In genomic region chr15:85494035-85494793, GRCh38 we compare ENCODE assay signal across 9 cellular contexts.
DNase-seq lines count a peak whose midpoint lies in the region; ATAC-seq and TF ChIP-seq lines count a peak whose summit lies in the region.
"Had no signal": no experiment of that assay in that cellular context is flagged by ENCODE, and none has a peak within 500 bp of the region (broad histone marks: within the 10 kb centered on the region; RNA-seq: fewer than 3 reads in every experiment).

No MANE protein-coding gene starts in this region.

- H2BK120ac ChIP-seq in IMR-90 (ENCODE audit: low read depth, low read length), result peak overlapping the region; percentile 20; the same call in 1 of the 2 replicates

- peaks cover 15% of the 10 kb centered on the region for H3K9me1 ChIP-seq in IMR-90 (ENCODE audit: insufficient read depth, low read length)

- peak; percentile 21 for DNase-seq in BE2C
- DNase-seq in IMR-90, result peak; percentile 95
- DNase-seq in dedifferentiated amniotic fluid mesenchymal stem cell (ENCODE audit: extremely low spot score), result peak; percentile 42
- DNase-seq in mucosa of descending colon, result peak in 1 of 3 donors; percentile 38
- no peak for DNase-seq in activated CD4-positive, alpha-beta T cell treated with anti-CD3 and anti-CD28 coated beads, Interleukin-2, amount 10 ng/mL, durations not matched to agents 7 days and 5 days
- DNase-seq in C1 segment of cervical spinal cord (lab: John Stamatoyannopoulos, UW), result no peak
- DNase-seq in epidermal melanocyte (ENCODE audit: insufficient read length, low spot score), result no peak

- no peak overlapping the region for H2AFZ ChIP-seq in IMR-90 (replicated peaks; ENCODE audit: low read length, poor library complexity)

- TF ChIP-seq CTCF in BE2C (IDR thresholded peaks at IDR 0.05; ENCODE audit: low read depth, low read length) (no peak), IMR-90 (conservative IDR thresholded peaks at IDR 0.05; ENCODE audit: low read depth, low read length) (no peak), mucosa of descending colon (IDR thresholded peaks at IDR 0.05) (no peak)

- no peaks in the 10 kb centered on the region for H3K27me3 Mint-ChIP-seq in activated CD4-positive, alpha-beta T cell treated with anti-CD3 and anti-CD28 coated beads, Interleukin-2, amount 10 ng/mL, durations not matched to agents 7 days and 5 days

- no peak overlapping the region for H3K4me3 Mint-ChIP-seq in activated CD4-positive, alpha-beta T cell treated with anti-CD3 and anti-CD28 coated beads, Interleukin-2, amount 10 ng/mL, durations not matched to agents 7 days and 5 days
- H3K4me3 Mint-ChIP-seq: T-helper 1 cell treated with Interleukin-12 subunit alpha and Interleukin-12 subunit beta and Interleukin-4 antibody, amounts not matched to agents 30 μg/mL and 1 μg/mL, for 36 hours had no signal

- H2AK9ac ChIP-seq in IMR-90 (replicated peaks; ENCODE audit: low read depth, low read length, poor library complexity), result no peak overlapping the region

- TF ChIP-seq RAD21 in IMR-90 (IDR thresholded peaks at IDR 0.05; ENCODE audit: low read length), result no peak; the same call in 1 of the 2 replicates

- H3K18ac ChIP-seq in IMR-90 (ENCODE audit: low read depth, low read length), result no peak overlapping the region

- peak overlapping the region; percentile 1; the same call in 1 of the 2 replicates for H3K14ac ChIP-seq in IMR-90 (replicated peaks; ENCODE audit: low read depth, low read length)

- H3K27me3 ChIP-seq in BE2C (no peaks in the 10 kb centered on the region), IMR-90 (ENCODE audit: control insufficient read depth, insufficient read depth, low read length) (no peaks in the 10 kb centered on the region)

- peaks cover 15% of the 10 kb centered on the region for H4K20me1 ChIP-seq in IMR-90 (ENCODE audit: insufficient read depth, low read length)

- H3K4me3 ChIP-seq in BE2C (ENCODE audit: low read depth, low read length) (0 out of 2 replicates have a peak overlapping the region, but pooled peaks have one; percentile 4), IMR-90 (ENCODE audit: insufficient read depth, low read depth, low read length) (no peak overlapping the region), mucosa of descending colon (no peak overlapping the region)

- CTCF ChIA-PET in IMR-90 (lab: Yijun Ruan, JAX), result interaction anchor here (0.6 to 1.9 kb wide), 2 partner anchors 10 to 193 kb away, joined by 3 to 10 read pairs; no protein-coding TSS in a partner anchor
- CTCF ChIA-PET in activated CD4-positive, alpha-beta T cell treated with anti-CD3 and anti-CD28 coated beads, Interleukin-2, amount 10 ng/mL, durations not matched to agents 7 days and 5 days (lab: Charles Lee), result no interaction called here

- POLR2A ChIA-PET in IMR-90 (lab: Charles Lee; ENCODE audit: unreplicated experiment), result no interaction called here
- POLR2A ChIA-PET in activated CD4-positive, alpha-beta T cell treated with anti-CD3 and anti-CD28 coated beads, Interleukin-2, amount 10 ng/mL, durations not matched to agents 7 days and 5 days (lab: Charles Lee), result no interaction called here

- H3K23ac ChIP-seq in IMR-90 (ENCODE audit: low read depth, low read length), result no peak overlapping the region

- H2AK5ac ChIP-seq in IMR-90 (ENCODE audit: low read depth, low read length), result peak overlapping the region; percentile 11; the same call in 1 of the 2 replicates

- peak overlapping the region in 1 of 2 experiments; percentile 62; a peak in 1 of 4 replicates for H4K8ac ChIP-seq in IMR-90 (ENCODE audit: low read depth in 2 of 2, low read length in 2 of 2)

- no peak for TF ChIP-seq POLR2A in IMR-90 (IDR thresholded peaks at IDR 0.05; ENCODE audit: low read depth, low read length)

- no peak overlapping the region; the same call in 1 of the 2 replicates for H4K91ac ChIP-seq in IMR-90 (ENCODE audit: insufficient read depth, low read depth, low read length)

- peak overlapping the region; percentile 57; the same call in 1 of the 2 replicates for H2BK20ac ChIP-seq in IMR-90 (ENCODE audit: low read depth, low read length)

- H3K27ac ChIP-seq in IMR-90 (ENCODE audit: insufficient read depth, low read length), result no peak overlapping the region; the same call in 1 of the 2 replicates

- peaks cover 27% of the 10 kb centered on the region for H3K4me1 Mint-ChIP-seq in activated CD4-positive, alpha-beta T cell treated with anti-CD3 and anti-CD28 coated beads, Interleukin-2, amount 10 ng/mL, durations not matched to agents 7 days and 5 days

- in situ Hi-C loops in IMR-90 (cut with MboI; ENCODE audit: low sequenced_read_pairs), result no loop called here

- H3K79me1 ChIP-seq in IMR-90 (ENCODE audit: low read depth in 1 of 2, low read length in 2 of 2), result peaks cover 39 to 84% of the 10 kb centered on the region in 2 experiments

- no peak overlapping the region for H4K5ac ChIP-seq in IMR-90 (ENCODE audit: low read depth, low read length)

- ATAC-seq in IMR-90 (ENCODE audit: low read depth), result peak; percentile 96
- ATAC-seq in mucosa of descending colon, result peak; percentile 93
- ATAC-seq in HG02588 (IDR thresholded peaks at IDR 0.05; ENCODE audit: unreplicated experiment), result no peak

- WGBS in IMR-90 (ENCODE audit: extremely low coverage in 2 of 2, insufficient read length in 1 of 2), 2 experiments, result 61% methylated on average over 2 of the region's 5 CpGs; no CpG with 5 or more reads in 1 of the 2 experiments

- 0 out of 3 replicates have a peak overlapping the region, but pooled peaks have one; percentile 37 for H2BK15ac ChIP-seq in IMR-90 (ENCODE audit: low read depth, low read length)

- H3K9me3 Mint-ChIP-seq in activated CD4-positive, alpha-beta T cell treated with anti-CD3 and anti-CD28 coated beads, Interleukin-2, amount 10 ng/mL, durations not matched to agents 7 days and 5 days, result no peaks in the 10 kb centered on the region
- H3K9me3 Mint-ChIP-seq: T-helper 1 cell treated with Interleukin-12 subunit alpha and Interleukin-12 subunit beta and Interleukin-4 antibody, amounts not matched to agents 30 μg/mL and 1 μg/mL, for 36 hours had no signal

- no peak overlapping the region for H3K9ac ChIP-seq in IMR-90 (ENCODE audit: low read depth, low read length)

- H3K27ac Mint-ChIP-seq in activated CD4-positive, alpha-beta T cell treated with anti-CD3 and anti-CD28 coated beads, Interleukin-2, amount 10 ng/mL, durations not matched to agents 7 days and 5 days, result no peak overlapping the region
- H3K27ac Mint-ChIP-seq: T-helper 1 cell treated with Interleukin-12 subunit alpha and Interleukin-12 subunit beta and Interleukin-4 antibody, amounts not matched to agents 30 μg/mL and 1 μg/mL, for 36 hours had no signal

- peak overlapping the region; percentile 79 for H2BK5ac ChIP-seq in IMR-90 (ENCODE audit: low read depth, low read length, poor library complexity, severe bottlenecking)

- dilution Hi-C loops in IMR-90 (cut with HindIII; ENCODE audit: low sequenced_read_pairs, unreplicated experiment), result no loop called here

- intact Hi-C loops in IMR-90 (cut with micrococcal nuclease) (no loop called here), mucosa of descending colon (cut with DNase I, micrococcal nuclease) (no loop called here)

- peaks cover 39% of the 10 kb centered on the region for H3K4me1 ChIP-seq in BE2C
- peaks cover 4% of the 10 kb centered on the region; the same call in 1 of the 2 replicates for H3K4me1 ChIP-seq in IMR-90 (ENCODE audit: control insufficient read depth, insufficient read depth, low read length)
- peaks cover 24% of the 10 kb centered on the region for H3K4me1 ChIP-seq in mucosa of descending colon (ENCODE audit: low read depth)

- peak overlapping the region; percentile 57; the same call in 1 of the 2 replicates for H3K4me2 ChIP-seq in IMR-90 (ENCODE audit: low read depth, low read length)

- H3K36me3 ChIP-seq in BE2C (no peaks in the 10 kb centered on the region), IMR-90 (ENCODE audit: control insufficient read depth, insufficient read depth, low read length) (no peaks in the 10 kb centered on the region), mucosa of descending colon (ENCODE audit: low read depth) (no peaks in the 10 kb centered on the region)

- H3K36me3 Mint-ChIP-seq in activated CD4-positive, alpha-beta T cell treated with anti-CD3 and anti-CD28 coated beads, Interleukin-2, amount 10 ng/mL, durations not matched to agents 7 days and 5 days (ENCODE audit: low read depth), result peaks cover 7% of the 10 kb centered on the region

- H3K4ac ChIP-seq in IMR-90 (ENCODE audit: low read depth, low read length), result peak overlapping the region; percentile 8; the same call in 1 of the 2 replicates

- H3K9me3 ChIP-seq in BE2C, result no peaks in the 10 kb centered on the region
- no peaks in the 10 kb centered on the region for H3K9me3 ChIP-seq in IMR-90 (ENCODE audit: control insufficient read depth, insufficient read depth, low read length)
- H3K9me3 ChIP-seq in mucosa of descending colon, result no peaks in the 10 kb centered on the region

- H3K56ac ChIP-seq in IMR-90 (ENCODE audit: extremely low read depth, insufficient read depth, low read length), result no peak overlapping the region

- BruUV-seq in IMR-90 (replicated peaks; lab: Mats Ljungman, UMichigan), result no TSS peak

TF ChIP-seq in IMR-90, 13 proteins besides CTCF, POLR2A, EP300 and RAD21 (continues in another document):
- TF ChIP-seq USF2 (IDR thresholded peaks at IDR 0.05; ENCODE audit: low read depth, low read length) (no peak), MXI1 (IDR thresholded peaks at IDR 0.05; ENCODE audit: borderline replicate concordance, low read depth, low read length) (no peak), RCOR1 (IDR thresholded peaks at IDR 0.05; ENCODE audit: insufficient replicate concordance, low read length) (no peak), FOS (IDR thresholded peaks at IDR 0.05; ENCODE audit: low read depth, low read length) (peak; percentile 98), BHLHE40 (IDR thresholded peaks at IDR 0.05; ENCODE audit: low read depth, low read length) (peak; percentile 52; the same call in 1 of the 2 replicates), SMC3 (IDR thresholded peaks at IDR 0.05; ENCODE audit: low read depth, low read length) (no peak)
- TF ChIP-seq, protein P1, sequence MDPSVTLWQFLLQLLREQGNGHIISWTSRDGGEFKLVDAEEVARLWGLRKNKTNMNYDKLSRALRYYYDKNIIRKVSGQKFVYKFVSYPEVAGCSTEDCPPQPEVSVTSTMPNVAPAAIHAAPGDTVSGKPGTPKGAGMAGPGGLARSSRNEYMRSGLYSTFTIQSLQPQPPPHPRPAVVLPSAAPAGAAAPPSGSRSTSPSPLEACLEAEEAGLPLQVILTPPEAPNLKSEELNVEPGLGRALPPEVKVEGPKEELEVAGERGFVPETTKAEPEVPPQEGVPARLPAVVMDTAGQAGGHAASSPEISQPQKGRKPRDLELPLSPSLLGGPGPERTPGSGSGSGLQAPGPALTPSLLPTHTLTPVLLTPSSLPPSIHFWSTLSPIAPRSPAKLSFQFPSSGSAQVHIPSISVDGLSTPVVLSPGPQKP (IDR thresholded peaks at IDR 0.05; ENCODE audit: borderline replicate concordance, low read depth, low read length), result no peak

Comparison
In these comparisons a context has a peak if more than half of its experiments do, and no peak if none do; other contexts are left out.
1. DNase-seq: peak in BE2C (single experiment), IMR-90 (single experiment) and dedifferentiated amniotic fluid mesenchymal stem cell (single experiment); none in activated CD4-positive, alpha-beta T cell treated with anti-CD3 and anti-CD28 coated beads, Interleukin-2, amount 10 ng/mL, durations not matched to agents 7 days and 5 days (single experiment), C1 segment of cervical spinal cord (0 of 14) and epidermal melanocyte (single experiment).